Comparison of ENCODE assay signal across 8 cellular contexts in genomic region chr11:116772443-116773202, GRCh38. TPM values are rescaled to one million over a fixed set of nuclear protein-coding genes. Genes with fewer than 3 reads are reported as not detected.
DNase-seq lines count a peak whose midpoint lies in the region; ATAC-seq and TF ChIP-seq lines count a peak whose summit lies in the region.

TSS of gene BUD13 (minus strand) at chr11:116772987. CDS start at chr11:116772964, 23 bp downstream.

- H3K4me1 Mint-ChIP-seq in chondrocyte (ENCODE audit: low read depth) = peaks cover 24% of the 10 kb centered on the region

- peak within 1 kb of the TSS; percentile 95 for H3K27ac Mint-ChIP-seq in chondrocyte (ENCODE audit: unreplicated experiment)

- TF ChIP-seq CTCF in AG10803 (conservative IDR thresholded peaks at IDR 0.05; ENCODE audit: low read length) (no peak), chondrocyte (IDR thresholded peaks at IDR 0.05) (peak; percentile 18)

- peaks cover 8% of the 10 kb centered on the region for H3K36me3 Mint-ChIP-seq in chondrocyte (ENCODE audit: low read depth)

- peak within 1 kb of the TSS; percentile 92 for H3K4me3 Mint-ChIP-seq in chondrocyte (ENCODE audit: unreplicated experiment)

- no peaks in the 10 kb centered on the region for H3K9me3 Mint-ChIP-seq in chondrocyte (ENCODE audit: low read depth)

- no peaks in the 10 kb centered on the region for H3K27me3 Mint-ChIP-seq in chondrocyte (ENCODE audit: low read depth)

- H3K4me3 ChIP-seq in AG10803 (ENCODE audit: low read length) = peak within 1 kb of the TSS; percentile 83

- DNase-seq in AG10803 (ENCODE audit: low read depth) (peak; percentile 79), NCI-H510A treated with DMSO at 0.1 percent for 48 hours (lab: John Stamatoyannopoulos, UW) (peak; percentile 94), chondrocyte (ENCODE audit: low spot score) (peak; percentile 95), kidney glomerular epithelial cell (lab: John Stamatoyannopoulos, UW) (peak; percentile 74)
- DNase-seq in activated CD4-positive, alpha-beta T cell treated with anti-CD3 and anti-CD28 coated beads for 24 hours (ENCODE audit: low read depth in 2 of 2) = peak; percentile 93 to 94
- DNase-seq in stimulated activated CD4-positive, alpha-beta T cell treated with anti-CD3 and anti-CD28 coated beads, Interleukin-1b, Interleukin-23, amount 100 ng/mL, for 24 hours (ENCODE audit: low read depth in 4 of 4, low spot score in 1 of 4) = peak; percentile 89 to 93 (median 92)

- ATAC-seq in GM19025 (IDR thresholded peaks at IDR 0.05; ENCODE audit: low read depth, unreplicated experiment) (peak; percentile 77), HG03280 (IDR thresholded peaks at IDR 0.05; ENCODE audit: unreplicated experiment) (peak; percentile 93)

RNA-seq across cellular contexts. Expression of gene BUD13, which starts in this region (rescaled TPM):
- 9.6 to 13.1 TPM (median 10.7 TPM) in 3 replicates for total RNA-seq in chondrocyte

Comparison
In these comparisons a context has a peak if more than half of its experiments do, and no peak if none do; other contexts are left out.
1. Peak in every context shown above with its lines: DNase-seq, ATAC-seq and H3K4me3 ChIP-seq.